1 cellular context compared by ENCODE assay signal in the genomic region with DNA sequence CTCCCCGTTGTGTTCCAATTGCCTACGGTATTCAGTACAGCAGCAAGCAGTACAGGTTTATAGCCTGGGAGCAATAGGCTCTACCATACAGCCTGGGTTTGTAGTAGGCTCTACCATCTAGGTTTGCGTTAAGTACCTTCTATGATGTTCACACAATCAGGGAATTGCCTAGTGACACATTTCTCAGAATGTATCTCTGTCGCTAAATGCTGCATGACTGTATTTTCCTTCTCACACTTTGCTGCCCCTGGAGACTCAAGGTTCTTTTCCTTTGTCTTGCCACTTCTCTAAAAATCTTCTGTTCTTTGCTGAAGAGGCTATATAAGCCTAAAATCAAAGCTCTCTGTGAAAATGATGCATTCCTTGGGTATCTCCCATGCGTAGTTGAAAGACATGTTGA.
TF ChIP-seq lines count a peak whose summit lies in the region.

No MANE protein-coding gene starts in this region.

TF ChIP-seq in GM23338, 12 proteins besides CTCF, POLR2A, EP300 and RAD21:
- TF ChIP-seq ZNF462 (CRISPR knock-in tag; IDR thresholded peaks at IDR 0.05) (no peak), ZNF114 (CRISPR knock-in tag; IDR thresholded peaks at IDR 0.05) (no peak), REST (IDR thresholded peaks at IDR 0.05; ENCODE audit: unreplicated experiment) (no peak), JUNB (IDR thresholded peaks at IDR 0.05; ENCODE audit: unreplicated experiment) (no peak)
